ENCODE assay signal across 9 cellular contexts in the genomic region with DNA sequence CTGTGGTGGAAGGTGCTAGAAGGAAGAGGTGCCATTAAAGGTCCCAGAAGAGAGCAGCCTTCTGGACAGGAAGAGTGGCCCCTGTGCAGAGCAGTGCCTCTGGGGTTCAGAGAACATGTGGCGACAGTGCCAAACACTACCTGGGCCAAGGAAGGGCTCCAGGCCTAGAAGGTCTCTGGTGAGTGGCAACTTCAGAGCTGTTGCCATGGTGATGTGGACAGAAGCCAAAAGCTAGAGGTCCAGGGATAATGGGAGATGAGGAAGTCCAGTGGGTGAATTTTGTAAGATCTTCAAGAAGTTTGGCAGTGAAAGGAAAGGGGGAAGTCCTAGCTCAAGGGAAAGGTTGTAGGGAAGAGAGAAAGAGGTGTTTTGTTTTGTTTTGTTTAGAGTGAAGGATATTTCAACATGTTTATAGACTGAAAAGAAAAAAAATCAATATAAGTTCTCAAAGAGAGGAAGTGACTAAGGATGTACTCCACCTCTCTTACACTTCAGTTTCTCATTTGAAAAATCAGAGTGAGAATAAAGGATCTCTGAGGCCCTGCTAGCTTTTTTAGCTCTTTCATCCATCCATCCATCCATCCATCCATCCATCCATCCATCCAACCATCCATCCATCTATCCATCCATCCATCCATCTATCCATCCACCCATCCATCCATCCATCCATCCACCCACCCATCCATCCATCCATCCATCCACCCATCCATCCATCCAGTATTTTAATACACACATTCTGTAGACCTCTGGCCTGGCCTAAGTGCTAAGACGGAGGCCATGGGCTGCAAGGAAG.
DNase-seq lines count a peak whose midpoint lies in the region; ATAC-seq and TF ChIP-seq lines count a peak whose summit lies in the region.
"Had no signal": no experiment of that assay in that cellular context is flagged by ENCODE, and none has a peak within 500 bp of the region (broad histone marks: within the 10 kb centered on the region; RNA-seq: fewer than 3 reads in every experiment).

No MANE protein-coding gene starts in this region.

- H3K27me3 Mint-ChIP-seq in activated T-cell treated with anti-CD3 and anti-CD28 coated beads, Interleukin-2, amount 50 U/mL, for 72 hours (ENCODE audit: low read depth): no peaks in the 10 kb centered on the region
- peaks cover 8% of the 10 kb centered on the region for H3K27me3 Mint-ChIP-seq in stimulated activated naive CD8-positive, alpha-beta T cell treated with anti-CD3 and anti-CD28 coated beads, Interleukin-15, amount 100 ng/mL, for 72 hours

- peaks cover 0 to 3% of the 10 kb centered on the region in 2 donors for H3K36me3 Mint-ChIP-seq in activated T-cell treated with anti-CD3 and anti-CD28 coated beads, Interleukin-2, amount 50 U/mL, for 72 hours (ENCODE audit: insufficient read depth in 2 of 2)

- peak overlapping the region; percentile 23 to 65 for H3K4me3 Mint-ChIP-seq in activated T-cell treated with anti-CD3 and anti-CD28 coated beads, Interleukin-2, amount 50 U/mL, for 72 hours
- H3K4me3 Mint-ChIP-seq in stimulated activated naive CD8-positive, alpha-beta T cell treated with anti-CD3 and anti-CD28 coated beads, Interleukin-15, amount 100 ng/mL, for 72 hours: peak overlapping the region; percentile 3 to 18

- peaks cover 0 to 2% of the 10 kb centered on the region in 2 donors for H3K9me3 Mint-ChIP-seq in activated T-cell treated with anti-CD3 and anti-CD28 coated beads, Interleukin-2, amount 50 U/mL, for 72 hours
- no peaks in the 10 kb centered on the region for H3K9me3 Mint-ChIP-seq in stimulated activated naive CD8-positive, alpha-beta T cell treated with anti-CD3 and anti-CD28 coated beads, Interleukin-15, amount 100 ng/mL, for 72 hours

- TF ChIP-seq CTCF in omental fat pad (IDR thresholded peaks at IDR 0.05): no peak

- DNase-seq in activated T-cell treated with anti-CD3 and anti-CD28 coated beads, Interleukin-2, amount 50 U/mL, for 72 hours: peak; percentile 39 to 62
- DNase-seq in activated T-cell treated with anti-CD3 and anti-CD28 coated beads for 4 hours (no peak), NCI-H69 (lab: John Stamatoyannopoulos, UW) (peak; percentile 30), cerebellum (ENCODE audit: low spot score) (peak; percentile 67), NCI-H146 (lab: John Stamatoyannopoulos, UW) (no peak), omental fat pad (ENCODE audit: low spot score) (no peak), GF-D8 (lab: John Stamatoyannopoulos, UW) (no peak)
- DNase-seq in stimulated activated naive CD8-positive, alpha-beta T cell treated with anti-CD3 and anti-CD28 coated beads, Interleukin-15, amount 100 ng/mL, for 72 hours: peak in 1 of 2 donors; percentile 31
- DNase-seq: effector CD4-positive, alpha-beta T cell had no signal

- peak; percentile 66 to 70 for ATAC-seq in activated T-cell treated with anti-CD3 and anti-CD28 coated beads, Interleukin-2, amount 50 U/mL, for 72 hours (replicated peaks in 1 of 2)
- ATAC-seq in stimulated activated naive CD8-positive, alpha-beta T cell treated with anti-CD3 and anti-CD28 coated beads, Interleukin-15, amount 100 ng/mL, for 72 hours: peak; percentile 65
- no peak for ATAC-seq in omental fat pad (ENCODE audit: low FRiP score)

- peak overlapping the region; percentile 22 for H3K27ac Mint-ChIP-seq in activated T-cell treated with anti-CD3 and anti-CD28 coated beads, Interleukin-2, amount 50 U/mL, for 72 hours
- H3K27ac Mint-ChIP-seq in stimulated activated naive CD8-positive, alpha-beta T cell treated with anti-CD3 and anti-CD28 coated beads, Interleukin-15, amount 100 ng/mL, for 72 hours: peak overlapping the region; percentile 0 to 95

- H3K4me1 Mint-ChIP-seq in activated T-cell treated with anti-CD3 and anti-CD28 coated beads, Interleukin-2, amount 50 U/mL, for 72 hours (ENCODE audit: low read depth): peaks cover 86% of the 10 kb centered on the region
- peaks cover 53% of the 10 kb centered on the region for H3K4me1 Mint-ChIP-seq in stimulated activated naive CD8-positive, alpha-beta T cell treated with anti-CD3 and anti-CD28 coated beads, Interleukin-15, amount 100 ng/mL, for 72 hours

Comparison
In these comparisons a context has a peak if more than half of its experiments do, and no peak if none do; other contexts are left out.
1. DNase-seq: peak in activated T-cell treated with anti-CD3 and anti-CD28 coated beads, Interleukin-2, amount 50 U/mL, for 72 hours (2 of 2), NCI-H69 (single experiment) and cerebellum (single experiment); none in activated T-cell treated with anti-CD3 and anti-CD28 coated beads for 4 hours (single experiment), NCI-H146 (single experiment), omental fat pad (single experiment) and GF-D8 (single experiment).